ENCODE assay signal across 20 cellular contexts in genomic region chr6:20911826-20912225, GRCh38.
DNase-seq lines count a peak whose midpoint lies in the region; ATAC-seq and TF ChIP-seq lines count a peak whose summit lies in the region.
"Had no signal": no experiment of that assay in that cellular context is flagged by ENCODE, and none has a peak within 500 bp of the region (broad histone marks: within the 10 kb centered on the region; RNA-seq: fewer than 3 reads in every experiment).

No MANE protein-coding gene starts in this region.

- H3K27ac Mint-ChIP-seq in endodermal cell (peak overlapping the region; percentile 48), memory B cell (peak overlapping the region; percentile 31)
- H3K27ac Mint-ChIP-seq: CD4-positive, CD25-positive, alpha-beta regulatory T cell had no signal

- peaks cover 32% of the 10 kb centered on the region for H3K4me1 ChIP-seq in SJSA1 (replicated peaks)
- H3K4me1 ChIP-seq in endodermal cell (ENCODE audit: control insufficient read depth, insufficient read depth, low read length): no peaks in the 10 kb centered on the region
- H3K4me1 ChIP-seq in mucosa of descending colon (ENCODE audit: low read depth): no peaks in the 10 kb centered on the region
- H3K4me1 ChIP-seq: BE2C had no signal

- H3K4me1 Mint-ChIP-seq in endodermal cell (no peaks in the 10 kb centered on the region), memory B cell (no peaks in the 10 kb centered on the region)
- H3K4me1 Mint-ChIP-seq: CD8-positive, alpha-beta memory T cell had no signal

- H3K36me3 Mint-ChIP-seq in endodermal cell (ENCODE audit: low read depth) (peaks cover 20% of the 10 kb centered on the region), memory B cell (peaks cover 29% of the 10 kb centered on the region)

- H3K4me3 Mint-ChIP-seq in endodermal cell: no peak overlapping the region
- H3K4me3 Mint-ChIP-seq in memory B cell: no peak overlapping the region
- H3K4me3 Mint-ChIP-seq: CD4-positive, CD25-positive, alpha-beta regulatory T cell; CD8-positive, alpha-beta memory T cell had no signal

- H3K9me3 ChIP-seq in SJSA1 (replicated peaks): no peaks in the 10 kb centered on the region; the same call in 1 of the 2 replicates
- peaks cover 19% of the 10 kb centered on the region for H3K9me3 ChIP-seq in endodermal cell (ENCODE audit: control insufficient read depth, low read length)
- peaks cover 6% of the 10 kb centered on the region for H3K9me3 ChIP-seq in mucosa of descending colon

- H3K9me3 Mint-ChIP-seq in endodermal cell: peaks cover 30% of the 10 kb centered on the region
- H3K9me3 Mint-ChIP-seq in memory B cell: peaks cover 9% of the 10 kb centered on the region

- H3K27me3 Mint-ChIP-seq in endodermal cell (ENCODE audit: insufficient read depth) (no peaks in the 10 kb centered on the region), memory B cell (no peaks in the 10 kb centered on the region)
- H3K27me3 Mint-ChIP-seq: CD4-positive, CD25-positive, alpha-beta regulatory T cell; CD8-positive, alpha-beta memory T cell had no signal

- TF ChIP-seq CTCF in endodermal cell (conservative IDR thresholded peaks at IDR 0.05) (no peak), mucosa of descending colon (IDR thresholded peaks at IDR 0.05) (no peak)

- H3K36me3 ChIP-seq in SJSA1: no peaks in the 10 kb centered on the region
- no peaks in the 10 kb centered on the region for H3K36me3 ChIP-seq in endodermal cell (ENCODE audit: control insufficient read depth, insufficient read depth, low read length)
- no peaks in the 10 kb centered on the region for H3K36me3 ChIP-seq in mucosa of descending colon (ENCODE audit: low read depth)
- H3K36me3 ChIP-seq: BE2C had no signal

- H3K27me3 ChIP-seq in SJSA1 (replicated peaks): no peaks in the 10 kb centered on the region
- no peaks in the 10 kb centered on the region for H3K27me3 ChIP-seq in endodermal cell (ENCODE audit: control insufficient read depth, insufficient read depth, low read length, poor library complexity, severe bottlenecking)
- H3K27me3 ChIP-seq: BE2C had no signal

- DNase-seq in SJSA1 (ENCODE audit: low read depth in 1 of 2, low spot score in 2 of 2) (peak in 1 of 2 experiments; percentile 60), endodermal cell (no peak), memory B cell (ENCODE audit: low spot score in 2 of 2) (no peak), mucosa of descending colon (no peak), Kasumi-1 (lab: John Stamatoyannopoulos, UW) (no peak)
- DNase-seq in activated naive CD4-positive, alpha-beta T cell treated with Interleukin-2 at 50 U/mL for 16 hours: no peak
- DNase-seq: ACHN; BE2C; C1 segment of cervical spinal cord; CD4-positive, CD25-positive, alpha-beta regulatory T cell; CD8-positive, alpha-beta memory T cell; COR-L47; DMS 273 treated with DMSO at 0.1 percent for 48 hours; DMS53; DND-41; EL; GOT3; H7 had no signal

- no peak overlapping the region for H3K9ac ChIP-seq in endodermal cell (ENCODE audit: extremely low read depth, low read length, poor library complexity, severe bottlenecking)

- H3K27ac ChIP-seq in SJSA1: 0 out of 2 replicates have a peak overlapping the region, but pooled peaks have one; percentile 25
- H3K27ac ChIP-seq in endodermal cell (ENCODE audit: low read depth, low read length): no peak overlapping the region

- no peak overlapping the region for H3K4me3 ChIP-seq in SJSA1
- H3K4me3 ChIP-seq in endodermal cell (ENCODE audit: low read length): no peak overlapping the region
- H3K4me3 ChIP-seq in mucosa of descending colon: no peak overlapping the region
- H3K4me3 ChIP-seq: GM12878 had no signal

- intact Hi-C loops in mucosa of descending colon (cut with DNase I, micrococcal nuclease): no loop called here

- ATAC-seq in memory B cell (ENCODE audit: low read depth) (no peak), mucosa of descending colon (no peak)
- ATAC-seq: GM12878, HCT116 had no signal

- 98% methylated on average over 2 of the region's 2 CpGs; no CpG with 5 or more reads in 1 of the 2 experiments for WGBS in endodermal cell (ENCODE audit: insufficient coverage in 1 of 2, insufficient read length in 1 of 2), 2 experiments
